Comparison of ENCODE assay signal across 6 cellular contexts in the genomic region with DNA sequence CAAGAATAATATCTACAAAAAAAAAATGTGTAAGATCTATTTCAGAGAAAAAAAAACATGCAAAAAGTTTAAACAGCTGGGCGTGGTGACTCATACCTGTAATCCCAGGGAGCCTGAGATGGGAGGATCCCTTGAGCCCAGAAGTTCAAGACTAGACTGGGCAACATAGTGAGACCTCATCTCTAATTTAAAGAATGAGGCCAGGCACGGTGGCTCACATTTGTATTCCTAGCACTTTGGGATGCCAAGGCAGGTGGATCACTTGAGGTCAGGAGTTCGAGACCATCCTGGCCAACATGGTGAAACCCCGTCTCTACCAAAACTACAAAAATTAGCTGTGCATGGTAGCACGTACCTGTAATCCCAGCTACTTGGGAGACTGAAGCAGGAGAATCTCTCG. TPM values are rescaled to one million over a fixed set of nuclear protein-coding genes. Genes with fewer than 3 reads are reported as not detected.
"Had no signal": no experiment of that assay in that cellular context is flagged by ENCODE, and none has a peak within 500 bp of the region (broad histone marks: within the 10 kb centered on the region; RNA-seq: fewer than 3 reads in every experiment).

No MANE protein-coding gene starts in this region.

RNA-seq across cellular contexts. Expression of gene L1TD1, which starts 9.4 kb away (rescaled TPM):
- total RNA-seq: activated CD4-positive, alpha-beta memory T cell treated with anti-CD3 and anti-CD28 coated beads, Interleukin-2, amount 10 ng/mL, durations not matched to agents 7 days and 5 days; activated CD8-positive, alpha-beta memory T cell treated with anti-CD3 and anti-CD28 coated beads, Interleukin-2, amount 10 ng/mL, durations not matched to agents 7 days and 5 days; activated T-cell treated with anti-CD3 and anti-CD28 coated beads, Interleukin-2, amount 50 U/mL, for 72 hours; activated T-helper 17 cell treated with anti-CD3 and anti-CD28 coated beads, Interleukin-2, amount 50 U/mL, for 72 hours; SK-MEL-5; T-helper 17 cell had no signal
